24 cellular contexts compared by ENCODE assay signal in genomic region chr6:13524801-13525508, GRCh38. TPM values are rescaled to one million over a fixed set of nuclear protein-coding genes. Genes with fewer than 3 reads are reported as not detected.
DNase-seq lines count a peak whose midpoint lies in the region; ATAC-seq, FAIRE-seq and TF ChIP-seq lines count a peak whose summit lies in the region.
"Had no signal": no experiment of that assay in that cellular context is flagged by ENCODE, and none has a peak within 500 bp of the region (broad histone marks: within the 10 kb centered on the region; RNA-seq: fewer than 3 reads in every experiment).

No MANE protein-coding gene starts in this region.

- H3K36me3 ChIP-seq in HepG2 (replicated peaks in 1 of 2; ENCODE audit: control insufficient read depth in 1 of 2, insufficient read depth in 2 of 2, low read length in 2 of 2), result no peaks in the 10 kb centered on the region
- no peaks in the 10 kb centered on the region for H3K36me3 ChIP-seq in right lobe of liver
- no peaks in the 10 kb centered on the region for H3K36me3 ChIP-seq in transverse colon
- no peaks in the 10 kb centered on the region for H3K36me3 ChIP-seq in kidney (ENCODE audit: control insufficient read depth in 1 of 2, insufficient read depth in 2 of 2, low read length in 2 of 2)
- H3K36me3 ChIP-seq: upper lobe of right lung had no signal

- TF ChIP-seq POLR2A in HepG2 (IDR thresholded peaks at IDR 0.05; ENCODE audit: insufficient read depth in 1 of 2, low read depth in 2 of 2, low read length in 2 of 2), result no peak
- no peak for TF ChIP-seq POLR2A in right lobe of liver (IDR thresholded peaks at IDR 0.05)
- TF ChIP-seq POLR2A in transverse colon (IDR thresholded peaks at IDR 0.05), result no peak

- H3K4me1 ChIP-seq in HepG2 (ENCODE audit: insufficient read depth, low read length) (peaks cover 14% of the 10 kb centered on the region; the same call in 1 of the 2 replicates), right lobe of liver (no peaks in the 10 kb centered on the region), transverse colon (peaks cover 6 to 52% (median 38%) of the 10 kb centered on the region in 4 donors), kidney (ENCODE audit: control insufficient read depth in 1 of 2, insufficient read depth in 1 of 2, low read depth in 1 of 2, low read length in 2 of 2) (no peaks in the 10 kb centered on the region)
- H3K4me1 ChIP-seq: A549 had no signal

- no peak for DNase-seq in HepG2 (ENCODE audit: low spot score)
- no peak for DNase-seq in right lobe of liver
- peak; percentile 30 to 69 for DNase-seq in NCI-H524 (lab: John Stamatoyannopoulos, UW)
- peak; percentile 35 to 51 for DNase-seq in left colon
- DNase-seq in transverse colon, result peak; percentile 58
- no peak for DNase-seq in kidney
- no peak for DNase-seq in NCI-H128 (lab: John Stamatoyannopoulos, UW; ENCODE audit: unreplicated experiment)
- DNase-seq: activated CD8-positive, alpha-beta T cell treated with anti-CD3 and anti-CD28 coated beads for 36 hours; activated naive CD4-positive, alpha-beta T cell treated with anti-CD3 and anti-CD28 coated beads, Interleukin-2, amount 50 U/mL, for 16 hours; activated T-cell treated with anti-CD3 and anti-CD28 coated beads, Interleukin-2, amount 50 U/mL, for 24 hours; DMS79; H7; kidney glomerular epithelial cell; midbrain; NCI-H1417 treated with DMSO at 0.1 percent for 48 hours; NCI-H345; stimulated activated CD4-positive, alpha-beta T cell treated with anti-CD3 and anti-CD28 coated beads, Interleukin-1b, Interleukin-23, amount 100 ng/mL, for 48 hours; stimulated activated naive CD8-positive, alpha-beta T cell treated with anti-CD3 and anti-CD28 coated beads, Interleukin-15, amount 100 ng/mL, for 72 hours; T-helper 2 cell; upper lobe of right lung had no signal

- POLR2A ChIA-PET in HepG2 (lab: Yijun Ruan, JAX), result no interaction called here

- H2AFZ ChIP-seq in HepG2 (ENCODE audit: low read length), result no peak overlapping the region

- H3K9me3 ChIP-seq in HepG2 (ENCODE audit: low read length), result no peaks in the 10 kb centered on the region
- H3K9me3 ChIP-seq in right lobe of liver, result no peaks in the 10 kb centered on the region
- H3K9me3 ChIP-seq in transverse colon, result no peaks in the 10 kb centered on the region
- no peaks in the 10 kb centered on the region for H3K9me3 ChIP-seq in kidney (ENCODE audit: control insufficient read depth in 1 of 2, low read length in 2 of 2)
- H3K9me3 ChIP-seq: A549, upper lobe of right lung had no signal

- TF ChIP-seq CTCF in HepG2 (CRISPR knock-in tag; IDR thresholded peaks at IDR 0.05), result no peak
- TF ChIP-seq CTCF in right lobe of liver (IDR thresholded peaks at IDR 0.05), result no peak
- TF ChIP-seq CTCF in transverse colon (IDR thresholded peaks at IDR 0.05), result no peak
- no peak for TF ChIP-seq CTCF in kidney (IDR thresholded peaks at IDR 0.05; ENCODE audit: borderline replicate concordance, extremely low read depth, insufficient read depth)

- intact Hi-C loops in HepG2 (cut with micrococcal nuclease; ENCODE audit: unreplicated experiment), result no loop called here
- intact Hi-C loops in right lobe of liver (cut with DNase I), result no loop called here
- intact Hi-C loops in left colon (cut with DNase I, micrococcal nuclease), result no loop called here
- intact Hi-C loops in transverse colon (cut with DNase I; ENCODE audit: low total_unique reads), result no loop called here
- intact Hi-C loops in kidney (cut with DNase I), result no loop called here

- FAIRE-seq in HepG2 (lab: Jason Lieb, UNC) (no peak), kidney (lab: Jason Lieb, UNC) (no peak)
- FAIRE-seq: A549, colon had no signal

- ATAC-seq in HepG2, result no peak; the same call in 2 of the 3 replicates
- ATAC-seq in right lobe of liver, result no peak
- peak; percentile 89 for ATAC-seq in left colon
- ATAC-seq in HG03469 (IDR thresholded peaks at IDR 0.05; ENCODE audit: unreplicated experiment), result no peak
- ATAC-seq: A549; activated CD8-positive, alpha-beta T cell treated with anti-CD3 and anti-CD28 coated beads for 36 hours; stimulated activated naive CD8-positive, alpha-beta T cell treated with anti-CD3 and anti-CD28 coated beads, Interleukin-15, amount 100 ng/mL, for 72 hours; upper lobe of right lung; WTC11 had no signal

- in situ Hi-C loops in HepG2 (cut with HindIII; ENCODE audit: extremely low pct_ligation_motif_present, low pct_unique_long_range_greater_than_20kb) (loop anchor here (25.0 kb wide), 2 partner anchors 338 to 613 kb away; no protein-coding TSS in a partner anchor), transverse colon (cut with MboI; ENCODE audit: low pct_ligation_motif_present in 1 of 4, low pct_unique_long_range_greater_than_20kb in 1 of 4, low sequenced_read_pairs in 3 of 4) (loop anchor here in 2 of 4 donors (25.0 kb wide), 2 partner anchors 188 to 588 kb away; partner anchors contain the start of gene TBC1D7 (in 1 of the 2))

- H3K79me2 ChIP-seq in HepG2 (ENCODE audit: insufficient read depth, low read length), result no peaks in the 10 kb centered on the region

- no peak overlapping the region for H3K4me2 ChIP-seq in HepG2 (ENCODE audit: low read depth, low read length)
- H3K4me2 ChIP-seq: A549 had no signal

- no peak overlapping the region for H3K9ac ChIP-seq in HepG2 (ENCODE audit: insufficient read depth, low read depth, low read length)
- no peak overlapping the region for H3K9ac ChIP-seq in kidney (ENCODE audit: low read length in 2 of 2)

- no TSS peak for BruUV-seq in HepG2 (replicated peaks; lab: Mats Ljungman, UMichigan)

- WGBS in HepG2 (ENCODE audit: low lambda C conversion rate), result 64% methylated on average over 12 of the region's 12 CpGs
- WGBS in right lobe of liver (ENCODE audit: insufficient coverage, low coverage, low lambda C conversion rate, missing lambda C conversion rate), result 80% methylated on average over 11 of the region's 12 CpGs
- WGBS in transverse colon (ENCODE audit: low coverage in 1 of 2), 2 donors, result 83 to 88% methylated on average over 10 to 12 of the region's 12 CpGs

- no peak overlapping the region for H3K4me3 ChIP-seq in HepG2 (replicated peaks in 1 of 3; ENCODE audit: insufficient read depth in 1 of 3, low read depth in 2 of 3, low read length in 3 of 3)
- no peak overlapping the region for H3K4me3 ChIP-seq in right lobe of liver
- no peak overlapping the region for H3K4me3 ChIP-seq in transverse colon
- no peak overlapping the region for H3K4me3 ChIP-seq in kidney (ENCODE audit: low read length in 2 of 2)
- H3K4me3 ChIP-seq: A549, upper lobe of right lung had no signal

- H4K20me1 ChIP-seq in HepG2 (ENCODE audit: insufficient read depth, low read length), result no peaks in the 10 kb centered on the region

- H3K27me3 ChIP-seq in HepG2 (ENCODE audit: control insufficient read depth in 1 of 2, insufficient read depth in 2 of 2, low read length in 2 of 2) (peaks cover 0 to 17% of the 10 kb centered on the region in 2 experiments; a peak in 2 of 5 replicates), right lobe of liver (no peaks in the 10 kb centered on the region), transverse colon (no peaks in the 10 kb centered on the region)
- H3K27me3 ChIP-seq: upper lobe of right lung had no signal

- TF ChIP-seq EP300 in HepG2 (IDR thresholded peaks at IDR 0.05; ENCODE audit: low read depth in 2 of 2, low read length in 2 of 2) (no peak), HepG2 (CRISPR knock-in tag; IDR thresholded peaks at IDR 0.05; ENCODE audit: borderline replicate concordance) (no peak), transverse colon (IDR thresholded peaks at IDR 0.05; ENCODE audit: low read depth) (no peak)

- CTCF ChIA-PET in HepG2 (lab: Yijun Ruan, JAX; ENCODE audit: low intra/inter-chr PET ratio, low total read pairs), result no interaction called here

- H3K27ac ChIP-seq in HepG2 (ENCODE audit: extremely low read length, insufficient read depth, low read length), result no peak overlapping the region
- H3K27ac ChIP-seq in right lobe of liver, result no peak overlapping the region
- H3K27ac ChIP-seq in transverse colon, result peak overlapping the region; percentile 61 to 80 (median 68)
- H3K27ac ChIP-seq in kidney (ENCODE audit: low read depth in 2 of 2, low read length in 2 of 2), result no peak overlapping the region
- H3K27ac ChIP-seq: A549, upper lobe of right lung had no signal

- TF ChIP-seq RAD21 in HepG2 (CRISPR knock-in tag; IDR thresholded peaks at IDR 0.05), result no peak

RNA-seq across cellular contexts. Expression of gene GFOD1, which starts 37.6 kb away (rescaled TPM):
- total RNA-seq in HepG2 (2016; rRNA removed; fragmentation: Illumina TruSeq; extraction: Trizol), result 6.4 TPM in 2 replicates
- total RNA-seq in HepG2 (2016; cell fraction: cytosol; rRNA removed; fragmentation: Illumina TruSeq; extraction: Trizol; ENCODE audit: low read depth), result 1.1 TPM in 2 replicates
- 5.1 and 7.1 TPM in 2 replicates for total RNA-seq in HepG2 (2016; cell fraction: insoluble cytoplasmic fraction; rRNA removed; fragmentation: Illumina TruSeq; extraction: Trizol)
- 3.3 and 3.7 TPM in 2 replicates for total RNA-seq in HepG2 (2016; cell fraction: membrane; rRNA removed; fragmentation: Illumina TruSeq; extraction: Trizol)
- 11.3 and 14.8 TPM in 2 replicates for total RNA-seq in HepG2 (2016; cell fraction: nucleus; rRNA removed; fragmentation: Illumina TruSeq; extraction: Trizol)
- polyA plus RNA-seq in HepG2 (2011; rRNA removed), result 1.8 and 1.9 TPM in 2 replicates
- 1.1 and 1.2 TPM in 2 replicates for polyA plus RNA-seq in HepG2 (2011; cell fraction: cytosol; rRNA removed)
- 3.9 TPM in 2 replicates for polyA plus RNA-seq in HepG2 (2011; cell fraction: nucleus; rRNA removed)
- 0.56 and 0.64 TPM in 2 replicates for polyA plus RNA-seq in HepG2 (2012)
- polyA plus RNA-seq in HepG2 (2016; cell fraction: cytosol; fragmentation: Illumina TruSeq; extraction: Trizol; ENCODE audit: low read depth), result 0.99 and 1.2 TPM in 2 replicates
- polyA plus RNA-seq in HepG2 (2016; cell fraction: insoluble cytoplasmic fraction; fragmentation: Illumina TruSeq; extraction: Trizol; ENCODE audit: low read depth), result 2.9 and 3.7 TPM in 2 replicates
- 2.2 and 2.5 TPM in 2 replicates for polyA plus RNA-seq in HepG2 (2016; cell fraction: membrane; fragmentation: Illumina TruSeq; extraction: Trizol; ENCODE audit: low read depth)
- polyA plus RNA-seq in HepG2 (2016; cell fraction: nucleus; fragmentation: Illumina TruSeq; extraction: Trizol; ENCODE audit: insufficient read depth, low read depth), result 8.2 and 9.4 TPM in 2 replicates
- polyA minus RNA-seq in HepG2 (2011; rRNA and poly(A)+ RNA removed; ENCODE audit: low replicate concordance), result 10.2 and 14.8 TPM in 2 replicates
- 1.8 and 2.1 TPM in 2 replicates for polyA minus RNA-seq in HepG2 (2011; cell fraction: cytosol; rRNA and poly(A)+ RNA removed)
- 6.7 and 7.7 TPM in 2 replicates for polyA minus RNA-seq in HepG2 (2011; cell fraction: nucleus; rRNA and poly(A)+ RNA removed)
- total RNA-seq in right lobe of liver, result 1 to 10 TPM; 5.4 to 8.5 (median 7.5) TPM
- total RNA-seq in left colon, result 10 to 100 TPM in 1 of 2 donors, 1 to 10 TPM in 1; 9.2 to 15.9 TPM
- total RNA-seq in transverse colon, result 10 to 100 TPM in 3 of 4 donors, 1 to 10 TPM in 1; 8.4 to 36.7 (median 19.9) TPM
- 14.6 TPM for total RNA-seq in kidney
- 2.1 TPM for polyA plus RNA-seq in kidney (ENCODE audit: insufficient read depth, low read depth, low replicate concordance)

RNA-seq across cellular contexts. Expression of gene SIRT5, which starts 49.4 kb away (rescaled TPM):
- total RNA-seq in HepG2 (2016; rRNA removed; fragmentation: Illumina TruSeq; extraction: Trizol) (16.6 and 21.8 TPM in 2 replicates), right lobe of liver (10 to 100 TPM in 4 of 6 experiments, 1 to 10 TPM in 2; 9.3 to 28.3 (median 15.5) TPM), left colon (10 to 100 TPM; 13.0 to 16.5 TPM), transverse colon (10 to 100 TPM; 10.1 to 21.0 (median 13.9) TPM), kidney (12.0 TPM)
- total RNA-seq in HepG2 (2016; cell fraction: cytosol; rRNA removed; fragmentation: Illumina TruSeq; extraction: Trizol; ENCODE audit: low read depth), result 21.9 and 28.4 TPM in 2 replicates
- total RNA-seq in HepG2 (2016; cell fraction: insoluble cytoplasmic fraction; rRNA removed; fragmentation: Illumina TruSeq; extraction: Trizol), result 17.2 TPM in 2 replicates
- 17.8 and 18.2 TPM in 2 replicates for total RNA-seq in HepG2 (2016; cell fraction: membrane; rRNA removed; fragmentation: Illumina TruSeq; extraction: Trizol)
- total RNA-seq in HepG2 (2016; cell fraction: nucleus; rRNA removed; fragmentation: Illumina TruSeq; extraction: Trizol), result 13.1 and 16.9 TPM in 2 replicates
- polyA plus RNA-seq in HepG2 (2011; rRNA removed) (13.4 and 14.1 TPM in 2 replicates), kidney (ENCODE audit: insufficient read depth, low read depth, low replicate concordance) (16.8 TPM)
- 8.8 and 9.0 TPM in 2 replicates for polyA plus RNA-seq in HepG2 (2011; cell fraction: cytosol; rRNA removed)
- polyA plus RNA-seq in HepG2 (2011; cell fraction: nucleus; rRNA removed), result 20.2 and 21.9 TPM in 2 replicates
- 10.3 and 16.7 TPM in 2 replicates for polyA plus RNA-seq in HepG2 (2012)
- 4.9 and 5.9 TPM in 2 replicates for polyA plus RNA-seq in HepG2 (2016; cell fraction: cytosol; fragmentation: Illumina TruSeq; extraction: Trizol; ENCODE audit: low read depth)
- polyA plus RNA-seq in HepG2 (2016; cell fraction: insoluble cytoplasmic fraction; fragmentation: Illumina TruSeq; extraction: Trizol; ENCODE audit: low read depth), result 19.7 and 19.8 TPM in 2 replicates
- polyA plus RNA-seq in HepG2 (2016; cell fraction: membrane; fragmentation: Illumina TruSeq; extraction: Trizol; ENCODE audit: low read depth), result 8.4 and 10.3 TPM in 2 replicates
- 27.2 and 27.6 TPM in 2 replicates for polyA plus RNA-seq in HepG2 (2016; cell fraction: nucleus; fragmentation: Illumina TruSeq; extraction: Trizol; ENCODE audit: insufficient read depth, low read depth)
- 5.4 and 6.8 TPM in 2 replicates for polyA minus RNA-seq in HepG2 (2011; rRNA and poly(A)+ RNA removed; ENCODE audit: low replicate concordance)
- polyA minus RNA-seq in HepG2 (2011; cell fraction: cytosol; rRNA and poly(A)+ RNA removed), result 6.1 and 6.7 TPM in 2 replicates
- 16.8 and 17.6 TPM in 2 replicates for polyA minus RNA-seq in HepG2 (2011; cell fraction: nucleus; rRNA and poly(A)+ RNA removed)

Comparison
In these comparisons a context has a peak if more than half of its experiments do, and no peak if none do; other contexts are left out.
1. DNase-seq: peak in NCI-H524 (2 of 2), left colon (2 of 2) and transverse colon (single experiment); none in HepG2 (single experiment), right lobe of liver (0 of 3), kidney (single experiment) and NCI-H128 (single experiment).
2. H3K27ac ChIP-seq: peak in transverse colon (4 of 4); none in HepG2 (single experiment), right lobe of liver (0 of 3) and kidney (0 of 2).